ENCODE assay signal across 26 cellular contexts in genomic region chr19:13762635-13763235, GRCh38.
"Had no signal": no experiment of that assay in that cellular context is flagged by ENCODE, and none has a peak within 500 bp of the region (broad histone marks: within the 10 kb centered on the region; RNA-seq: fewer than 3 reads in every experiment).

No MANE protein-coding gene starts in this region.

- H3K27ac Mint-ChIP-seq: activated B cell treated with CpG ODN at 0.5 μM for 24 hours; activated naive CD4-positive, alpha-beta T cell treated with anti-CD3 and anti-CD28 coated beads for 36 hours; endodermal cell; neural progenitor cell; progenitor cell of endocrine pancreas had no signal

- H3K27me3 Mint-ChIP-seq: activated B cell treated with CpG ODN at 0.5 μM for 24 hours; activated CD4-positive, alpha-beta T cell treated with anti-CD3 and anti-CD28 coated beads for 36 hours; activated naive CD8-positive, alpha-beta T cell treated with anti-CD3 and anti-CD28 coated beads, Interleukin-2, amount 10 ng/mL, durations not matched to agents 7 days and 5 days; naive B cell; progenitor cell of endocrine pancreas; T-helper 17 cell had no signal

- ATAC-seq: activated CD4-positive, alpha-beta T cell treated with anti-CD3 and anti-CD28 coated beads for 36 hours; left lobe of liver; T-helper 17 cell had no signal

- H3K27ac ChIP-seq: breast epithelium, coronary artery, epithelial cell of prostate, lower lobe of right lung, neural progenitor cell, thyroid gland had no signal

- H3K9ac ChIP-seq: neural progenitor cell had no signal

- H3K4me1 ChIP-seq: neural progenitor cell had no signal

- H3K9me3 Mint-ChIP-seq: activated B cell treated with CpG ODN at 0.5 μM for 24 hours; activated naive CD4-positive, alpha-beta T cell treated with anti-CD3 and anti-CD28 coated beads for 36 hours; activated naive CD8-positive, alpha-beta T cell treated with anti-CD3 and anti-CD28 coated beads, Interleukin-2, amount 10 ng/mL, durations not matched to agents 7 days and 5 days; immature natural killer cell; naive B cell had no signal

- H3K4me2 ChIP-seq: neural progenitor cell had no signal

- H3K9me3 ChIP-seq: breast epithelium, heart right ventricle, lower lobe of right lung, sigmoid colon, thyroid gland had no signal

- H3K27me3 ChIP-seq: breast epithelium, heart right ventricle, sigmoid colon, thyroid gland had no signal

- DNase-seq: activated B cell treated with CpG ODN at 0.5 μM for 24 hours; activated CD4-positive, alpha-beta T cell treated with anti-CD3 and anti-CD28 coated beads for 36 hours; activated CD4-positive, alpha-beta T cell treated with anti-CD3 and anti-CD28 coated beads, Interleukin-2, amount 50 U/mL, for 48 hours; activated effector memory CD4-positive, alpha-beta T cell treated with Interleukin-2 at 50 U/mL for 16 hours; activated naive CD4-positive, alpha-beta T cell treated with anti-CD3 and anti-CD28 coated beads for 36 hours; activated naive CD8-positive, alpha-beta T cell treated with anti-CD3 and anti-CD28 coated beads, Interleukin-2, amount 10 ng/mL, durations not matched to agents 7 days and 5 days; activated T-cell treated with anti-CD3 and anti-CD28 coated beads, Interleukin-2, amount 50 U/mL, for 48 hours; amniotic stem cell; endodermal cell; foreskin fibroblast; heart right ventricle; immature natural killer cell; lower lobe of right lung; naive B cell; retina; sigmoid colon; stimulated activated CD4-positive, alpha-beta T cell treated with anti-CD3 and anti-CD28 coated beads, Interleukin-2, amount 100 ng/mL, for 48 hours; stimulated activated naive CD4-positive, alpha-beta T cell treated with Interleukin-2 at 50 U/mL for 16 hours; T-helper 17 cell; thyroid gland had no signal

- H3K36me3 ChIP-seq: neural progenitor cell had no signal

- H3K4me3 ChIP-seq: breast epithelium, coronary artery, lower lobe of right lung, neural progenitor cell, sigmoid colon, thyroid gland had no signal

- H2AFZ ChIP-seq: neural progenitor cell had no signal
